ENCODE assay signal across 1 cellular context in genomic region chr4:186644737-186645261, GRCh38.
TF ChIP-seq lines count a peak whose summit lies in the region.

No MANE protein-coding gene starts in this region.

TF ChIP-seq in HepG2, 621 proteins besides CTCF, POLR2A, EP300 and RAD21 (continued from another document and continues in another):
- TF ChIP-seq TGIF2 (CRISPR knock-in tag; IDR thresholded peaks at IDR 0.05) = no peak; the same call in 1 of the 2 replicates
- TF ChIP-seq KLF16 (CRISPR knock-in tag; IDR thresholded peaks at IDR 0.05) = no peak
- TF ChIP-seq SYNCRIP (IDR thresholded peaks at IDR 0.05; ENCODE audit: insufficient read depth, low read depth, low read length) = no peak
- no peak for TF ChIP-seq ZNF34 (CRISPR knock-in tag; IDR thresholded peaks at IDR 0.05; ENCODE audit: borderline replicate concordance)
- TF ChIP-seq THAP9 (CRISPR knock-in tag; IDR thresholded peaks at IDR 0.05; ENCODE audit: borderline replicate concordance) = no peak
- TF ChIP-seq TBX2 (CRISPR knock-in tag; IDR thresholded peaks at IDR 0.05; ENCODE audit: borderline replicate concordance) = 0 out of 2 replicates have a peak, but pooled peaks have one; percentile 14
- TF ChIP-seq SAP130 (CRISPR knock-in tag; IDR thresholded peaks at IDR 0.05; ENCODE audit: low read depth) = peak; percentile 59
- TF ChIP-seq RFX1 (IDR thresholded peaks at IDR 0.05) = no peak
- no peak for TF ChIP-seq ZNF512 (CRISPR knock-in tag; IDR thresholded peaks at IDR 0.05)
- TF ChIP-seq MIXL1 (CRISPR knock-in tag; IDR thresholded peaks at IDR 0.05) = no peak
- TF ChIP-seq ZNF180 (CRISPR knock-in tag; IDR thresholded peaks at IDR 0.05; ENCODE audit: borderline replicate concordance, low read depth) = no peak
- no peak for TF ChIP-seq CBFB (CRISPR knock-in tag; IDR thresholded peaks at IDR 0.05)
- TF ChIP-seq NFE2L2 (IDR thresholded peaks at IDR 0.05; ENCODE audit: low read length) = no peak
- peak; percentile 96 for TF ChIP-seq ZNF331 (CRISPR knock-in tag; IDR thresholded peaks at IDR 0.05)
- TF ChIP-seq ZNF24 (IDR thresholded peaks at IDR 0.05) = no peak
- TF ChIP-seq ZNF230 (CRISPR knock-in tag; IDR thresholded peaks at IDR 0.05) = no peak
- no peak for TF ChIP-seq FIP1L1 (IDR thresholded peaks at IDR 0.05; ENCODE audit: borderline replicate concordance, insufficient read depth, low read depth, low read length)
- no peak for TF ChIP-seq ZNF556 (CRISPR knock-in tag; IDR thresholded peaks at IDR 0.05; ENCODE audit: borderline replicate concordance)
- no peak for TF ChIP-seq SRY (CRISPR knock-in tag; IDR thresholded peaks at IDR 0.05)
- no peak for TF ChIP-seq RARG (CRISPR knock-in tag; IDR thresholded peaks at IDR 0.05; ENCODE audit: low read depth)
- no peak for TF ChIP-seq ZSCAN25 (CRISPR knock-in tag; IDR thresholded peaks at IDR 0.05)
- no peak for TF ChIP-seq CBX1 (IDR thresholded peaks at IDR 0.05; ENCODE audit: low read depth)
- no peak for TF ChIP-seq ZNF460 (CRISPR knock-in tag; IDR thresholded peaks at IDR 0.05; ENCODE audit: borderline replicate concordance)
- TF ChIP-seq ZNF329 (CRISPR knock-in tag; IDR thresholded peaks at IDR 0.05; ENCODE audit: low read depth) = no peak
- no peak for TF ChIP-seq ZNF317 (CRISPR knock-in tag; IDR thresholded peaks at IDR 0.05)
- TF ChIP-seq SRSF1 (optimal IDR thresholded peaks at IDR 0.05; ENCODE audit: low read depth, low read length) = no peak
- TF ChIP-seq CENPT (CRISPR knock-in tag; IDR thresholded peaks at IDR 0.05; ENCODE audit: low read depth) = no peak
- TF ChIP-seq ZNF326 (CRISPR knock-in tag; IDR thresholded peaks at IDR 0.05; ENCODE audit: borderline replicate concordance) = no peak
- peak; percentile 90; the same call in 1 of the 2 replicates for TF ChIP-seq TFAP4 (IDR thresholded peaks at IDR 0.05; ENCODE audit: borderline replicate concordance, low read depth)
- no peak for TF ChIP-seq ZMYM2 (CRISPR knock-in tag; IDR thresholded peaks at IDR 0.05)
- TF ChIP-seq ZFP1 (CRISPR knock-in tag; IDR thresholded peaks at IDR 0.05) = no peak
- TF ChIP-seq ETV6 (CRISPR knock-in tag; conservative IDR thresholded peaks at IDR 0.05) = no peak
- TF ChIP-seq KLF12 (CRISPR knock-in tag; IDR thresholded peaks at IDR 0.05; ENCODE audit: borderline replicate concordance) = no peak
- no peak for TF ChIP-seq ZNF770 (CRISPR knock-in tag; IDR thresholded peaks at IDR 0.05)
- no peak for TF ChIP-seq ZNF431 (CRISPR knock-in tag; IDR thresholded peaks at IDR 0.05; ENCODE audit: borderline replicate concordance, low read depth)
- no peak for TF ChIP-seq HNRNPLL (IDR thresholded peaks at IDR 0.05; ENCODE audit: low read depth, low read length, poor library complexity, severe bottlenecking)
- TF ChIP-seq RARA (CRISPR knock-in tag; IDR thresholded peaks at IDR 0.05) = no peak
- TF ChIP-seq ELF3 (CRISPR knock-in tag; IDR thresholded peaks at IDR 0.05) = no peak
- TF ChIP-seq ZNF232 (CRISPR knock-in tag; IDR thresholded peaks at IDR 0.05; ENCODE audit: borderline replicate concordance) = no peak
- TF ChIP-seq PLSCR1 (CRISPR knock-in tag; IDR thresholded peaks at IDR 0.05; ENCODE audit: borderline replicate concordance) = no peak
- TF ChIP-seq HDAC1 (CRISPR knock-in tag; IDR thresholded peaks at IDR 0.05) = peak; percentile 38; the same call in 1 of the 2 replicates
- no peak for TF ChIP-seq FOXA1 (IDR thresholded peaks at IDR 0.05)
- peak; percentile 51; the same call in 1 of the 2 replicates for TF ChIP-seq FOXA1 (CRISPR knock-in tag; IDR thresholded peaks at IDR 0.05)
- peak; percentile 64; the same call in 1 of the 2 replicates for TF ChIP-seq ZBTB26 (CRISPR knock-in tag; IDR thresholded peaks at IDR 0.05; ENCODE audit: borderline replicate concordance)
- no peak for TF ChIP-seq KLF15 (CRISPR knock-in tag; IDR thresholded peaks at IDR 0.05; ENCODE audit: borderline replicate concordance)
- TF ChIP-seq PAWR (CRISPR knock-in tag; IDR thresholded peaks at IDR 0.05; ENCODE audit: borderline replicate concordance) = no peak
- TF ChIP-seq MEIS2 (CRISPR knock-in tag; IDR thresholded peaks at IDR 0.05) = no peak
- TF ChIP-seq ZNF639 (CRISPR knock-in tag; conservative IDR thresholded peaks at IDR 0.05) = no peak
- no peak for TF ChIP-seq ARID2 (CRISPR knock-in tag; IDR thresholded peaks at IDR 0.05; ENCODE audit: borderline replicate concordance)
- TF ChIP-seq MTF1 (CRISPR knock-in tag; IDR thresholded peaks at IDR 0.05) = no peak
- no peak for TF ChIP-seq RNF219 (CRISPR knock-in tag; IDR thresholded peaks at IDR 0.05)
- TF ChIP-seq SCMH1 (CRISPR knock-in tag; IDR thresholded peaks at IDR 0.05; ENCODE audit: borderline replicate concordance) = no peak
- 0 out of 2 replicates have a peak, but pooled peaks have one; percentile 29 for TF ChIP-seq REPIN1 (CRISPR knock-in tag; IDR thresholded peaks at IDR 0.05; ENCODE audit: borderline replicate concordance, low read depth)
- TF ChIP-seq SMC3 (IDR thresholded peaks at IDR 0.05; ENCODE audit: low read length) = no peak
- no peak for TF ChIP-seq REXO4 (CRISPR knock-in tag; IDR thresholded peaks at IDR 0.05; ENCODE audit: borderline replicate concordance)
- TF ChIP-seq ZNF382 (CRISPR knock-in tag; IDR thresholded peaks at IDR 0.05; ENCODE audit: borderline replicate concordance) = no peak
- TF ChIP-seq SALL2 (CRISPR knock-in tag; IDR thresholded peaks at IDR 0.05) = no peak
- no peak for TF ChIP-seq ARNT (IDR thresholded peaks at IDR 0.05)
- TF ChIP-seq ADNP (CRISPR knock-in tag; IDR thresholded peaks at IDR 0.05) = no peak
- no peak for TF ChIP-seq HINFP (CRISPR knock-in tag; IDR thresholded peaks at IDR 0.05; ENCODE audit: low read depth)
- TF ChIP-seq DR1 (CRISPR knock-in tag; IDR thresholded peaks at IDR 0.05) = no peak
- peak; percentile 35; the same call in 1 of the 2 replicates for TF ChIP-seq MED1 (CRISPR knock-in tag; IDR thresholded peaks at IDR 0.05)
